ENCODE assay signal across 8 cellular contexts in the genomic region with DNA sequence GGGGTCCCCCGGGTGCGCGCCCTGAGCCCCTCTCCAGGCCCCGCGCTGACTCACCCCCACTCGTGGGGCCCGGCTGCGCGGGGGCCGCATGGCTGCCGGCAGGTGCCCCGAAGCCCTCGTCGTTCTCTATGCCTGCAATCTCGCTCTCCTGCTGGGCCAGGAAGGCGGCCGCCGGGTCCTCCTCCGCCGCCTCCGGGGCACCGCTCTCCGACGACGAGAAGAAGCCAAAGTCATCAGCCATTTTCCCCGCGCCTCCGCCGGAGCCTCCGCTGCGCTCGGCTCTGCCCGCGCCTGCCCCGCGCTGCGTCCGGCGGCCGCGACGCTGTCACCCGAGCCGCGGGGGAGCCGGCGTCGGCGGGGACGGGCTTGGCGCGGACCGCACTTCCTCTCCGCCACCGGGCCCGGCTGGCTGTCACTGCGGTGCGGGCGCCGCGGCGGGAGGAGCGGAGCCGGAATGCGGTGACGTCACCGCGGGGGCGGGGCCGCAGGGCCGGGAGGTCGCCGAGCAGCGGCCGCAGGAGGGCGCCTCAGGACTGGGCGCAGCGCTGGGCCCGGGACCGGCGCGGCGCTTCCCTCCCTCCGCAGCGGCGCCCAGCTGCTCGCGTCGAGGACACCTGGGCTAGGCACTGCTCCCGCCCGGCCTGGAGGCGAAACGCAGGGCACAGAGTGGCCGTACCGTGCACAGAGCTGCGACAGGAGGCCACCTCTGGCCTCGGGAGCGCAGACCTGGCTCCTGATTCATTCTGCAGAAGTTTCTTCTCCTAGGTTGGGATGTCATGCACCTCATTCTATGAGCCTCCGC. TPM values are rescaled to one million over a fixed set of nuclear protein-coding genes. Genes with fewer than 3 reads are reported as not detected.
A peak's percentile ranks its signal among the peaks of the same experiment; 100 is the strongest.
DNase-seq lines count a peak whose midpoint lies in the region; ATAC-seq and TF ChIP-seq lines count a peak whose summit lies in the region.

Gene CLTB (minus strand): TSS at position 417 of the 802 bp plus-strand sequence. CDS start 176 bp downstream, at position 241.

- no peak within 1 kb of the TSS for H3K27ac ChIP-seq in H9 (ENCODE audit: insufficient read length, low read depth, low read length)
- H3K27ac ChIP-seq in osteoblast (ENCODE audit: low read depth, low read length): peak within 1 kb of the TSS; percentile 75
- peak within 1 kb of the TSS; percentile 84 to 87 for H3K27ac ChIP-seq in testis

- no peak within 1 kb of the TSS for H2BK120ac ChIP-seq in H9 (ENCODE audit: low read depth, low read length, poor library complexity, severe bottlenecking)

- H2AFZ ChIP-seq in H9 (ENCODE audit: low read length): peak within 1 kb of the TSS; percentile 14
- H2AFZ ChIP-seq in osteoblast (ENCODE audit: low read length): peak within 1 kb of the TSS; percentile 84

- H3K4me3 Mint-ChIP-seq in H9: peak within 1 kb of the TSS; percentile 69 to 76

- TF ChIP-seq POLR2A in testis (IDR thresholded peaks at IDR 0.05): peak; percentile 36

- H4K91ac ChIP-seq in H9 (ENCODE audit: insufficient read length, low read depth, low read length): no peak within 1 kb of the TSS

- peak; percentile 7 for TF ChIP-seq CTCF in GM06990 (IDR thresholded peaks at IDR 0.05; ENCODE audit: insufficient read depth, low read length, poor library complexity, severe bottlenecking)
- peak; percentile 70 for TF ChIP-seq CTCF in H9 (conservative IDR thresholded peaks at IDR 0.05)
- TF ChIP-seq CTCF in osteoblast (IDR thresholded peaks at IDR 0.05; ENCODE audit: extremely low read depth, low read depth, low read length): peak; percentile 47
- TF ChIP-seq CTCF in testis (IDR thresholded peaks at IDR 0.05): peak; percentile 74 to 94 (median 92)

- peak; percentile 91 for DNase-seq in GM06990 (ENCODE audit: extremely low read depth, insufficient read length)
- peak; percentile 93 for DNase-seq in H9
- peak; percentile 91 for DNase-seq in MG63
- peak; percentile 66 for DNase-seq in SKM-1 (lab: John Stamatoyannopoulos, UW; ENCODE audit: unreplicated experiment)
- peak; percentile 77 to 87 for DNase-seq in activated naive CD4-positive, alpha-beta T cell treated with anti-CD3 and anti-CD28 coated beads, Interleukin-2, amount 50 U/mL, for 72 hours (ENCODE audit: low spot score in 2 of 2)
- DNase-seq in glomerular visceral epithelial cell (ENCODE audit: extremely low spot score): peak; percentile 91
- peak; percentile 100 for DNase-seq in osteoblast (ENCODE audit: insufficient read length, low spot score, missing footprints)
- DNase-seq in testis: peak; percentile 92

- no peak within 1 kb of the TSS for H2BK5ac ChIP-seq in H9 (ENCODE audit: insufficient read length, low read length)

- no peak within 1 kb of the TSS for H3K27ac Mint-ChIP-seq in H9
- H3K27ac Mint-ChIP-seq in activated naive CD4-positive, alpha-beta T cell treated with anti-CD3 and anti-CD28 coated beads, Interleukin-2, amount 50 U/mL, for 72 hours: peak within 1 kb of the TSS; percentile 15 to 30

- no peaks in the 10 kb centered on the region for H3K4me1 ChIP-seq in H9 (ENCODE audit: insufficient read depth, low read length)
- H3K4me1 ChIP-seq in osteoblast (ENCODE audit: insufficient read depth, low read length): peaks cover 16% of the 10 kb centered on the region
- H3K4me1 ChIP-seq in testis: peaks cover 34% of the 10 kb centered on the region

- peak within 1 kb of the TSS; percentile 60 for H3K4me2 ChIP-seq in H9 (ENCODE audit: insufficient read depth, insufficient read length, low read length)
- H3K4me2 ChIP-seq in osteoblast (ENCODE audit: insufficient read depth, low read length): peak within 1 kb of the TSS; percentile 77

- peaks cover 0 to 16% (median 13%) of the 10 kb centered on the region in 3 experiments; a peak in 6 of 7 replicates for H3K36me3 Mint-ChIP-seq in H9 (ENCODE audit: insufficient read depth in 1 of 3, low read depth in 3 of 3)
- no peaks in the 10 kb centered on the region for H3K36me3 Mint-ChIP-seq in activated naive CD4-positive, alpha-beta T cell treated with anti-CD3 and anti-CD28 coated beads, Interleukin-2, amount 50 U/mL, for 72 hours

- H4K20me1 ChIP-seq in H9 (ENCODE audit: control insufficient read depth, insufficient read depth, insufficient read length): no peaks in the 10 kb centered on the region
- peaks cover 30% of the 10 kb centered on the region for H4K20me1 ChIP-seq in osteoblast (ENCODE audit: insufficient read depth, low read length)

- H3K4ac ChIP-seq in H9 (ENCODE audit: low read depth, low read length): no peak within 1 kb of the TSS

- H3K79me2 ChIP-seq in H9 (ENCODE audit: insufficient read depth, low read length) (no peaks in the 10 kb centered on the region), osteoblast (ENCODE audit: insufficient read depth, low read length) (peaks cover 47% of the 10 kb centered on the region)

- no CpG with 5 or more reads among the region's 99 CpGs for WGBS in H9 (ENCODE audit: extremely low coverage, insufficient read length, low lambda C conversion rate)
- WGBS in testis, 2 donors: 1 to 5% methylated on average over 18 to 56 of the region's 99 CpGs

- no peak within 1 kb of the TSS for H2BK12ac ChIP-seq in H9 (ENCODE audit: insufficient read length, low read depth, low read length)

- H3K27me3 Mint-ChIP-seq in H9 (ENCODE audit: low read depth): peaks cover 25% of the 10 kb centered on the region

- no peak within 1 kb of the TSS for H2AK5ac ChIP-seq in H9 (ENCODE audit: insufficient read length, low read length)

- H3T11ph ChIP-seq in H9 (ENCODE audit: low read length): no peak within 1 kb of the TSS

- intact Hi-C loops in testis (cut with DNase I; ENCODE audit: low total_unique reads): loop anchor here (10.0 kb wide), 1 partner anchor 118 kb away; the partner anchor contains the start of gene RNF44

- H3K14ac ChIP-seq in H9 (ENCODE audit: insufficient read depth, low read length): peak within 1 kb of the TSS; percentile 51

- no peaks in the 10 kb centered on the region for H3K9me3 ChIP-seq in H9 (ENCODE audit: control insufficient read depth, low read depth, low read length)
- peaks cover 5% of the 10 kb centered on the region for H3K9me3 ChIP-seq in MG63
- no peaks in the 10 kb centered on the region for H3K9me3 ChIP-seq in osteoblast (ENCODE audit: low read depth, low read length)
- H3K9me3 ChIP-seq in testis: no peaks in the 10 kb centered on the region

- no peak within 1 kb of the TSS for H4K8ac ChIP-seq in H9 (replicated peaks; ENCODE audit: insufficient read length, low read depth, low read length)

- no peaks in the 10 kb centered on the region for H3K27me3 ChIP-seq in GM06990 (replicated peaks; ENCODE audit: control insufficient read depth, insufficient read depth, low read length)
- H3K27me3 ChIP-seq in H9 (ENCODE audit: insufficient read depth, low read length): no peaks in the 10 kb centered on the region; the same call in 1 of the 2 replicates
- no peaks in the 10 kb centered on the region; the same call in 1 of the 2 replicates for H3K27me3 ChIP-seq in MG63
- H3K27me3 ChIP-seq in osteoblast (ENCODE audit: insufficient read depth, low read length): peaks cover 6% of the 10 kb centered on the region
- H3K27me3 ChIP-seq in testis: no peaks in the 10 kb centered on the region

- peak within 1 kb of the TSS; percentile 81 for H3K4me3 ChIP-seq in GM06990 (replicated peaks; ENCODE audit: low read depth, low read length)
- peak within 1 kb of the TSS; percentile 74 for H3K4me3 ChIP-seq in MG63
- peak within 1 kb of the TSS; percentile 91 for H3K4me3 ChIP-seq in osteoblast (ENCODE audit: insufficient read depth, low read length)
- peak within 1 kb of the TSS; percentile 72 to 95 for H3K4me3 ChIP-seq in testis

- H3K4me1 Mint-ChIP-seq in H9: peaks cover 6 to 9% of the 10 kb centered on the region in 2 experiments; a peak in 3 of 4 replicates

- H2BK20ac ChIP-seq in H9 (ENCODE audit: low read depth, low read length, poor library complexity, severe bottlenecking): no peak within 1 kb of the TSS

- no peak within 1 kb of the TSS for H4K5ac ChIP-seq in H9 (ENCODE audit: insufficient read length, low read depth, low read length)

- no peaks in the 10 kb centered on the region for H3K79me1 ChIP-seq in H9 (ENCODE audit: insufficient read depth, low read depth, low read length, poor library complexity, severe bottlenecking)

- H3K9ac ChIP-seq in H9 (ENCODE audit: extremely low read depth, insufficient read length, low read length): no peak within 1 kb of the TSS

- no peak within 1 kb of the TSS for H3K56ac ChIP-seq in H9 (ENCODE audit: insufficient read length, low read depth, low read length)

- H3K18ac ChIP-seq in H9 (ENCODE audit: insufficient read length, low read depth, low read length): no peak within 1 kb of the TSS

- H3K23me2 ChIP-seq in H9 (ENCODE audit: insufficient read length, low read depth, low read length, poor library complexity, severe bottlenecking): peaks cover 5% of the 10 kb centered on the region

- peak; percentile 96 to 98 for ATAC-seq in activated naive CD4-positive, alpha-beta T cell treated with anti-CD3 and anti-CD28 coated beads, Interleukin-2, amount 50 U/mL, for 72 hours

- no peak within 1 kb of the TSS for H2BK15ac ChIP-seq in H9 (ENCODE audit: low read depth, low read length)

- peaks cover 17 to 29% of the 10 kb centered on the region in 2 experiments for H3K9me3 Mint-ChIP-seq in H9
- H3K9me3 Mint-ChIP-seq in activated naive CD4-positive, alpha-beta T cell treated with anti-CD3 and anti-CD28 coated beads, Interleukin-2, amount 50 U/mL, for 72 hours: no peaks in the 10 kb centered on the region

- H3K36me3 ChIP-seq in GM06990 (ENCODE audit: control insufficient read depth, insufficient read depth, low read length): peaks cover 2% of the 10 kb centered on the region; the same call in 1 of the 2 replicates
- peaks cover 7% of the 10 kb centered on the region for H3K36me3 ChIP-seq in MG63
- no peaks in the 10 kb centered on the region for H3K36me3 ChIP-seq in osteoblast (ENCODE audit: insufficient read depth, low read length)
- H3K36me3 ChIP-seq in testis (ENCODE audit: low read depth, missing control alignments): no peaks in the 10 kb centered on the region

- H3K23ac ChIP-seq in H9 (ENCODE audit: insufficient read length, low read depth, low read length): no peak within 1 kb of the TSS

RNA-seq across cellular contexts. Expression of gene CLTB, which starts in this region (rescaled TPM):
- total RNA-seq in H9 (2021) (31.6 and 34.5 TPM in 2 replicates), osteoblast (61.3 and 63.0 TPM in 2 replicates), testis (100 to 1,000 TPM; 103 to 107 TPM)
- 281 and 342 TPM in 2 replicates for total RNA-seq in MG63 (2014; rRNA removed; shearing (Covaris generic); ENCODE audit: low replicate concordance)
- 10 to 100 TPM; 41.8 to 48.6 TPM for total RNA-seq in activated naive CD4-positive, alpha-beta T cell treated with anti-CD3 and anti-CD28 coated beads, Interleukin-2, amount 50 U/mL, for 72 hours
- 60.8 TPM for polyA plus RNA-seq in testis (ENCODE audit: insufficient read depth, low read depth, low replicate concordance)

Comparison
In these comparisons a context has a peak if more than half of its experiments do, and no peak if none do; other contexts are left out.
1. CTCF ChIP-seq: peak in every context shown above with its lines; median percentile 92 in testis; 70 in H9; 47 in osteoblast; 7 in GM06990.
2. H3K27ac Mint-ChIP-seq: peak in activated naive CD4-positive, alpha-beta T cell treated with anti-CD3 and anti-CD28 coated beads, Interleukin-2, amount 50 U/mL, for 72 hours (2 of 2); none in H9 (0 of 3).
3. Peak in every context shown above with its lines, with median percentiles within 50 percentile points of each other: DNase-seq and H3K4me3 ChIP-seq.